In genomic region chr6:17478946-17479345, GRCh38 we compare ENCODE assay signal across 19 cellular contexts.
A peak's percentile ranks its signal among the peaks of the same experiment; 100 is the strongest.
DNase-seq lines count a peak whose midpoint lies in the region; ATAC-seq, FAIRE-seq and TF ChIP-seq lines count a peak whose summit lies in the region.
"Had no signal": no experiment of that assay in that cellular context is flagged by ENCODE, and none has a peak within 500 bp of the region (broad histone marks: within the 10 kb centered on the region; RNA-seq: fewer than 3 reads in every experiment).

No MANE protein-coding gene starts in this region.

- 83 to 91% methylated on average over 6 to 7 of the region's 7 CpGs for WGBS in gastroesophageal sphincter (ENCODE audit: low coverage in 1 of 2), 2 donors
- WGBS in psoas muscle, 3 donors, result 91 to 92% (median 91%) methylated on average over 7 of the region's 7 CpGs
- WGBS in transverse colon (ENCODE audit: low coverage in 1 of 2), 2 donors, result 88 to 90% methylated on average over 2 to 7 of the region's 7 CpGs

- TF ChIP-seq EP300 in gastroesophageal sphincter (IDR thresholded peaks at IDR 0.05) (no peak), transverse colon (IDR thresholded peaks at IDR 0.05; ENCODE audit: low read depth) (no peak)

- H3K4me2 ChIP-seq in OCI-LY7 (ENCODE audit: low read length), result no peak overlapping the region
- H3K4me2 ChIP-seq: KMS-11, PC-9 had no signal

- CTCF ChIA-PET in OCI-LY7 (lab: Charles Lee; ENCODE audit: unreplicated experiment), result no interaction called here

- POLR2A ChIA-PET in OCI-LY7 (lab: Charles Lee), result no interaction called here

- TF ChIP-seq POLR2A in gastroesophageal sphincter (IDR thresholded peaks at IDR 0.05) (no peak), transverse colon (IDR thresholded peaks at IDR 0.05) (no peak)

- TF ChIP-seq CTCF in bronchial epithelial cell (IDR thresholded peaks at IDR 0.05; ENCODE audit: insufficient read depth, low read length, severe bottlenecking) (no peak), gastroesophageal sphincter (IDR thresholded peaks at IDR 0.05) (no peak), psoas muscle (IDR thresholded peaks at IDR 0.05) (no peak), transverse colon (IDR thresholded peaks at IDR 0.05) (no peak), OCI-LY7 (conservative IDR thresholded peaks at IDR 0.05; ENCODE audit: low read length) (no peak)

- ATAC-seq in gastroesophageal sphincter, result no peak
- ATAC-seq in psoas muscle, result no peak

- H4K20me1 ChIP-seq in OCI-LY7 (ENCODE audit: insufficient read depth, low read length), result no peaks in the 10 kb centered on the region

- H2AFZ ChIP-seq in OCI-LY7 (ENCODE audit: low read length), result no peak overlapping the region
- H2AFZ ChIP-seq: PC-9 had no signal

- H3K27me3 ChIP-seq in bronchial epithelial cell (ENCODE audit: control insufficient read depth, insufficient read depth, low read length), result no peaks in the 10 kb centered on the region
- H3K27me3 ChIP-seq in gastroesophageal sphincter, result no peaks in the 10 kb centered on the region
- no peaks in the 10 kb centered on the region for H3K27me3 ChIP-seq in psoas muscle (ENCODE audit: insufficient read depth in 3 of 3, low read length in 2 of 3)
- no peaks in the 10 kb centered on the region for H3K27me3 ChIP-seq in transverse colon

- H3K4me1 ChIP-seq in gastroesophageal sphincter (peaks cover 0 to 52% (median 3%) of the 10 kb centered on the region in 3 donors), psoas muscle (peaks cover 61% of the 10 kb centered on the region), transverse colon (peaks cover 0 to 6% (median under 1%) of the 10 kb centered on the region in 4 donors), OCI-LY7 (ENCODE audit: insufficient read depth, low read length, poor library complexity, severe bottlenecking) (no peaks in the 10 kb centered on the region)

- H3K4me3 ChIP-seq in bronchial epithelial cell (ENCODE audit: low read depth, low read length), result no peak overlapping the region
- no peak overlapping the region for H3K4me3 ChIP-seq in gastroesophageal sphincter
- H3K4me3 ChIP-seq in psoas muscle, result no peak overlapping the region
- no peak overlapping the region for H3K4me3 ChIP-seq in transverse colon
- no peak overlapping the region for H3K4me3 ChIP-seq in OCI-LY7 (ENCODE audit: low read depth, low read length, poor library complexity, severe bottlenecking)
- H3K4me3 ChIP-seq: PC-9 had no signal

- no peaks in the 10 kb centered on the region for H3K9me2 ChIP-seq in OCI-LY7 (ENCODE audit: insufficient read depth, low read length)

- FAIRE-seq in bronchial epithelial cell (lab: Jason Lieb, UNC), result peak; percentile 23
- FAIRE-seq: D721Med, GM12891, H1 had no signal

- DNase-seq in bronchial epithelial cell (ENCODE audit: low read depth), result no peak
- DNase-seq in psoas muscle, result no peak
- DNase-seq in transverse colon, result no peak
- no peak for DNase-seq in stimulated activated naive CD4-positive, alpha-beta T cell treated with Interleukin-2 at 50 U/mL for 16 hours (lab: John Stamatoyannopoulos, UW)
- DNase-seq in OCI-LY7 (ENCODE audit: low spot score), result no peak
- DNase-seq in ACHN, result no peak
- DNase-seq: C1 segment of cervical spinal cord, NCI-H1417, NCI-H187, NCI-H2227 treated with DMSO at 0.1 percent for 48 hours, NCI-H510A treated with DMSO at 0.1 percent for 48 hours, NCI-H82, PC-9 had no signal

- intact Hi-C loops in psoas muscle (cut with DNase I), result loop anchor here in 1 of 2 donors (10.0 kb wide), 1 partner anchor 194 kb away; the partner anchor contains the start of gene RBM24
- intact Hi-C loops in transverse colon (cut with DNase I; ENCODE audit: low total_unique reads), result loop anchor here (10.0 kb wide), 1 partner anchor 106 kb away; no protein-coding TSS in a partner anchor
- intact Hi-C loops in OCI-LY7 (cut with micrococcal nuclease; ENCODE audit: unreplicated experiment), result no loop called here

- no peaks in the 10 kb centered on the region for H3K79me2 ChIP-seq in OCI-LY7 (ENCODE audit: insufficient read depth, low read depth, low read length)

- in situ Hi-C loops in transverse colon (cut with MboI; ENCODE audit: low pct_ligation_motif_present in 1 of 4, low pct_unique_long_range_greater_than_20kb in 1 of 4, low sequenced_read_pairs in 3 of 4), result no loop called here
- in situ Hi-C loops in ACHN (cut with HindIII; ENCODE audit: low pct_ligation_motif_present, low pct_unique_long_range_greater_than_20kb, low sequenced_read_pairs), result no loop called here

- BruUV-seq in OCI-LY7 (replicated peaks; lab: Mats Ljungman, UMichigan), result no TSS peak

- H3K36me3 ChIP-seq in bronchial epithelial cell (ENCODE audit: control insufficient read depth, insufficient read depth, low read length), result peaks cover 2% of the 10 kb centered on the region
- H3K36me3 ChIP-seq in gastroesophageal sphincter, result no peaks in the 10 kb centered on the region
- H3K36me3 ChIP-seq in psoas muscle (ENCODE audit: insufficient read depth in 1 of 2, low read depth in 1 of 2), result peaks cover 2 to 22% of the 10 kb centered on the region in 2 donors
- no peaks in the 10 kb centered on the region for H3K36me3 ChIP-seq in transverse colon
- no peaks in the 10 kb centered on the region for H3K36me3 ChIP-seq in OCI-LY7 (ENCODE audit: insufficient read depth, low read length)

- H3K27ac ChIP-seq in gastroesophageal sphincter, result peak overlapping the region in 3 of 4 donors; percentile 27 to 61 (median 60)
- peak overlapping the region; percentile 88 for H3K27ac ChIP-seq in psoas muscle
- peak overlapping the region in 3 of 4 donors; percentile 7 to 40 (median 11) for H3K27ac ChIP-seq in transverse colon
- no peak overlapping the region for H3K27ac ChIP-seq in OCI-LY7 (ENCODE audit: low read depth, low read length, poor library complexity, severe bottlenecking)
- H3K27ac ChIP-seq: KMS-11, PC-9, RWPE1 had no signal

- H3K9me3 ChIP-seq in gastroesophageal sphincter, result no peaks in the 10 kb centered on the region
- no peaks in the 10 kb centered on the region for H3K9me3 ChIP-seq in psoas muscle
- no peaks in the 10 kb centered on the region for H3K9me3 ChIP-seq in transverse colon
- H3K9me3 ChIP-seq in OCI-LY7 (ENCODE audit: low read length), result no peaks in the 10 kb centered on the region
